In the genomic region with DNA sequence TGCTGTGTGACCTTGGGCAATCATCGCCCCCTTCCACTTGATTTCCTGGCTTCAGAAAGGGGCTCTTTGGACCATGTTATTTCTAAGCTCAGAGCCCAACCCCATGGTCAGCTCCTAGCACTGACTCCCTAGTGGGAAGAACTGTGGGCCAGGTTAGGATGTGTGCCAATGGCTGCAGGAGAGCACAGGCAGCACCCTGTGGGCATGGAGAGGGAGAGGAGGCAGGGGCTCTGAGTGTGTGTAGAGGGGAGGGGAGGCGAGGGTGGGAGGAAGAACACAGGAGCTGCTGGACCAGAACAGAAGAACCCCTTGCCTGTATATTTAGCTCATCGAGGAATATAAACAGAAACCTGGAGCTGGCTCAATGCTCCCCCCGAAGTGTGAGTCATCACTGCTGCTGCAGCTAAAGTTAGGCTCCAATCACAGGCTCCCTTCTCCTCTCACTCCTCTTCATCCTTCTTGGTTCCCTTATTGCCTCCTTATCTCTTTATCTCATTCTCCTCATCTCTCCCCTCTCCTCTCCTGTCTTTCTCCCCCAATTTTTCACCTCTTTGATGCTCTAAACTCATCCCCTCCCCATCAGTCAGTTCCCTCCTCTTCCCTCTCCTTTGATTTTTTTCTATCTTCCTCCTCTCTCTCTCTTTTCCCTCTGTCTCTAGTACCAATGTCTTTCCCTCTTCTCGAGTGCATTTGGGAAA, we compare ENCODE assay signal across 1 cellular context.
TF ChIP-seq lines count a peak whose summit lies in the region.

No MANE protein-coding gene starts in this region.

TF ChIP-seq in HEK293, 187 proteins besides CTCF, POLR2A, EP300 and RAD21 (continued from another document):
- TF ChIP-seq, protein P1, sequence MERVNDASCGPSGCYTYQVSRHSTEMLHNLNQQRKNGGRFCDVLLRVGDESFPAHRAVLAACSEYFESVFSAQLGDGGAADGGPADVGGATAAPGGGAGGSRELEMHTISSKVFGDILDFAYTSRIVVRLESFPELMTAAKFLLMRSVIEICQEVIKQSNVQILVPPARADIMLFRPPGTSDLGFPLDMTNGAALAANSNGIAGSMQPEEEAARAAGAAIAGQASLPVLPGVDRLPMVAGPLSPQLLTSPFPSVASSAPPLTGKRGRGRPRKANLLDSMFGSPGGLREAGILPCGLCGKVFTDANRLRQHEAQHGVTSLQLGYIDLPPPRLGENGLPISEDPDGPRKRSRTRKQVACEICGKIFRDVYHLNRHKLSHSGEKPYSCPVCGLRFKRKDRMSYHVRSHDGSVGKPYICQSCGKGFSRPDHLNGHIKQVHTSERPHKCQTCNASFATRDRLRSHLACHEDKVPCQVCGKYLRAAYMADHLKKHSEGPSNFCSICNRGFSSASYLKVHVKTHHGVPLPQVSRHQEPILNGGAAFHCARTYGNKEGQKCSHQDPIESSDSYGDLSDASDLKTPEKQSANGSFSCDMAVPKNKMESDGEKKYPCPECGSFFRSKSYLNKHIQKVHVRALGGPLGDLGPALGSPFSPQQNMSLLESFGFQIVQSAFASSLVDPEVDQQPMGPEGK (tag by site-specific recombination; IDR thresholded peaks at IDR 0.05): peak; percentile 55
- no peak for TF ChIP-seq KLF10 (tag by site-specific recombination; IDR thresholded peaks at IDR 0.05)
- TF ChIP-seq ZNF221 (tag by site-specific recombination; IDR thresholded peaks at IDR 0.05; ENCODE audit: borderline replicate concordance): no peak
- TF ChIP-seq, protein P2, sequence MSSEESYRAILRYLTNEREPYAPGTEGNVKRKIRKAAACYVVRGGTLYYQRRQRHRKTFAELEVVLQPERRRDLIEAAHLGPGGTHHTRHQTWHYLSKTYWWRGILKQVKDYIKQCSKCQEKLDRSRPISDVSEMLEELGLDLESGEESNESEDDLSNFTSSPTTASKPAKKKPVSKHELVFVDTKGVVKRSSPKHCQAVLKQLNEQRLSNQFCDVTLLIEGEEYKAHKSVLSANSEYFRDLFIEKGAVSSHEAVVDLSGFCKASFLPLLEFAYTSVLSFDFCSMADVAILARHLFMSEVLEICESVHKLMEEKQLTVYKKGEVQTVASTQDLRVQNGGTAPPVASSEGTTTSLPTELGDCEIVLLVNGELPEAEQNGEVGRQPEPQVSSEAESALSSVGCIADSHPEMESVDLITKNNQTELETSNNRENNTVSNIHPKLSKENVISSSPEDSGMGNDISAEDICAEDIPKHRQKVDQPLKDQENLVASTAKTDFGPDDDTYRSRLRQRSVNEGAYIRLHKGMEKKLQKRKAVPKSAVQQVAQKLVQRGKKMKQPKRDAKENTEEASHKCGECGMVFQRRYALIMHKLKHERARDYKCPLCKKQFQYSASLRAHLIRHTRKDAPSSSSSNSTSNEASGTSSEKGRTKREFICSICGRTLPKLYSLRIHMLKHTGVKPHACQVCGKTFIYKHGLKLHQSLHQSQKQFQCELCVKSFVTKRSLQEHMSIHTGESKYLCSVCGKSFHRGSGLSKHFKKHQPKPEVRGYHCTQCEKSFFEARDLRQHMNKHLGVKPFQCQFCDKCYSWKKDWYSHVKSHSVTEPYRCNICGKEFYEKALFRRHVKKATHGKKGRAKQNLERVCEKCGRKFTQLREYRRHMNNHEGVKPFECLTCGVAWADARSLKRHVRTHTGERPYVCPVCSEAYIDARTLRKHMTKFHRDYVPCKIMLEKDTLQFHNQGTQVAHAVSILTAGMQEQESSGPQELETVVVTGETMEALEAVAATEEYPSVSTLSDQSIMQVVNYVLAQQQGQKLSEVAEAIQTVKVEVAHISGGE (tag by site-specific recombination; conservative IDR thresholded peaks at IDR 0.05; ENCODE audit: low read depth): no peak
- no peak for TF ChIP-seq ZNF423 (tag by site-specific recombination; IDR thresholded peaks at IDR 0.05)
- TF ChIP-seq KLF8 (tag by site-specific recombination; IDR thresholded peaks at IDR 0.05): 0 out of 2 replicates have a peak, but pooled peaks have one; percentile 42
- no peak for TF ChIP-seq SP2 (tag by site-specific recombination; IDR thresholded peaks at IDR 0.05)
- TF ChIP-seq, protein P3, sequence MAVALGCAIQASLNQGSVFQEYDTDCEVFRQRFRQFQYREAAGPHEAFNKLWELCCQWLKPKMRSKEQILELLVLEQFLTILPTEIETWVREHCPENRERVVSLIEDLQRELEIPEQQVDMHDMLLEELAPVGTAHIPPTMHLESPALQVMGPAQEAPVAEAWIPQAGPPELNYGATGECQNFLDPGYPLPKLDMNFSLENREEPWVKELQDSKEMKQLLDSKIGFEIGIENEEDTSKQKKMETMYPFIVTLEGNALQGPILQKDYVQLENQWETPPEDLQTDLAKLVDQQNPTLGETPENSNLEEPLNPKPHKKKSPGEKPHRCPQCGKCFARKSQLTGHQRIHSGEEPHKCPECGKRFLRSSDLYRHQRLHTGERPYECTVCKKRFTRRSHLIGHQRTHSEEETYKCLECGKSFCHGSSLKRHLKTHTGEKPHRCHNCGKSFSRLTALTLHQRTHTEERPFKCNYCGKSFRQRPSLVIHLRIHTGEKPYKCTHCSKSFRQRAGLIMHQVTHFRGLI (tag by site-specific recombination; IDR thresholded peaks at IDR 0.05): peak; percentile 39; the same call in 1 of the 2 replicates
- no peak for TF ChIP-seq ZNF121 (tag by site-specific recombination; IDR thresholded peaks at IDR 0.05)
- TF ChIP-seq, protein P4, sequence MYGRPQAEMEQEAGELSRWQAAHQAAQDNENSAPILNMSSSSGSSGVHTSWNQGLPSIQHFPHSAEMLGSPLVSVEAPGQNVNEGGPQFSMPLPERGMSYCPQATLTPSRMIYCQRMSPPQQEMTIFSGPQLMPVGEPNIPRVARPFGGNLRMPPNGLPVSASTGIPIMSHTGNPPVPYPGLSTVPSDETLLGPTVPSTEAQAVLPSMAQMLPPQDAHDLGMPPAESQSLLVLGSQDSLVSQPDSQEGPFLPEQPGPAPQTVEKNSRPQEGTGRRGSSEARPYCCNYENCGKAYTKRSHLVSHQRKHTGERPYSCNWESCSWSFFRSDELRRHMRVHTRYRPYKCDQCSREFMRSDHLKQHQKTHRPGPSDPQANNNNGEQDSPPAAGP (tag by site-specific recombination; IDR thresholded peaks at IDR 0.05): peak; percentile 15; the same call in 1 of the 2 replicates
- no peak for TF ChIP-seq ZNF37A (tag by site-specific recombination; IDR thresholded peaks at IDR 0.05)
- no peak for TF ChIP-seq ZNF10 (tag by site-specific recombination; IDR thresholded peaks at IDR 0.05)
